In genomic region chr15:73696641-73697001, GRCh38 we compare ENCODE assay signal across 10 cellular contexts. TPM values are rescaled to one million over a fixed set of nuclear protein-coding genes. Genes with fewer than 3 reads are reported as not detected.
A peak's percentile ranks its signal among the peaks of the same experiment; 100 is the strongest.
DNase-seq lines count a peak whose midpoint lies in the region; ATAC-seq and TF ChIP-seq lines count a peak whose summit lies in the region.
"Had no signal": no experiment of that assay in that cellular context is flagged by ENCODE, and none has a peak within 500 bp of the region (broad histone marks: within the 10 kb centered on the region; RNA-seq: fewer than 3 reads in every experiment).

No MANE protein-coding gene starts in this region.

- CTCF ChIA-PET in activated CD8-positive, alpha-beta memory T cell treated with anti-CD3 and anti-CD28 coated beads, Interleukin-2, amount 10 ng/mL, durations not matched to agents 7 days and 5 days (lab: Charles Lee) = interaction anchor here (0.7 to 12.0 kb wide), 10 partner anchors 8 to 455 kb away, joined by 3 to 233 read pairs (median 4); partner anchors contain the start of gene NPTN

- H3K36me3 Mint-ChIP-seq in activated CD8-positive, alpha-beta memory T cell treated with anti-CD3 and anti-CD28 coated beads, Interleukin-2, amount 10 ng/mL, durations not matched to agents 7 days and 5 days = no peaks in the 10 kb centered on the region
- H3K36me3 Mint-ChIP-seq in activated T-helper 1 cell treated with anti-CD3 and anti-CD28 coated beads, Interleukin-12 subunit alpha, Interleukin-12 subunit beta, Interleukin-2, Interleukin-4 antibody, amounts not matched to agents 30 ng/mL and 10 ng/mL and 1 ng/mL, durations not matched to agents 14 hours and 24 hours and 36 hours (ENCODE audit: low read depth) = peaks cover 6% of the 10 kb centered on the region
- no peaks in the 10 kb centered on the region for H3K36me3 Mint-ChIP-seq in glutamatergic neuron (ENCODE audit: unreplicated experiment)

- WGBS in spleen, 5 donors = 8 to 31% (median 14%) methylated on average over 1 of the region's 1 CpG
- 46 to 61% (median 56%) methylated on average over 1 of the region's 1 CpG for WGBS in ovary, 3 donors

- no peak overlapping the region for H3K4me3 Mint-ChIP-seq in activated CD8-positive, alpha-beta memory T cell treated with anti-CD3 and anti-CD28 coated beads, Interleukin-2, amount 10 ng/mL, durations not matched to agents 7 days and 5 days
- H3K4me3 Mint-ChIP-seq in activated T-helper 1 cell treated with anti-CD3 and anti-CD28 coated beads, Interleukin-12 subunit alpha, Interleukin-12 subunit beta, Interleukin-2, Interleukin-4 antibody, amounts not matched to agents 30 ng/mL and 10 ng/mL and 1 ng/mL, durations not matched to agents 14 hours and 24 hours and 36 hours = peak overlapping the region; percentile 45
- H3K4me3 Mint-ChIP-seq in glutamatergic neuron (ENCODE audit: unreplicated experiment) = peak overlapping the region; percentile 10

- H3K4me3 ChIP-seq in spleen (no peak overlapping the region), uterus (no peak overlapping the region), ovary (no peak overlapping the region)
- H3K4me3 ChIP-seq: heart left ventricle had no signal

- DNase-seq in activated CD8-positive, alpha-beta memory T cell treated with anti-CD3 and anti-CD28 coated beads, Interleukin-2, amount 10 ng/mL, durations not matched to agents 7 days and 5 days = no peak
- no peak for DNase-seq in activated CD8-positive, alpha-beta memory T cell treated with anti-CD3 and anti-CD28 coated beads for 24 hours
- no peak for DNase-seq in activated T-helper 1 cell treated with anti-CD3 and anti-CD28 coated beads, Interleukin-12 subunit alpha, Interleukin-12 subunit beta, Interleukin-2, Interleukin-4 antibody, amounts not matched to agents 30 ng/mL and 10 ng/mL and 1 ng/mL, durations not matched to agents 14 hours and 24 hours and 36 hours (ENCODE audit: low spot score)
- DNase-seq in glutamatergic neuron (no peak), spleen (no peak), hippocampal formation (lab: John Stamatoyannopoulos, UW) (no peak), uterus (no peak), ovary (no peak)

- H3K27me3 Mint-ChIP-seq in activated CD8-positive, alpha-beta memory T cell treated with anti-CD3 and anti-CD28 coated beads, Interleukin-2, amount 10 ng/mL, durations not matched to agents 7 days and 5 days = peaks cover 69% of the 10 kb centered on the region
- peaks cover 56% of the 10 kb centered on the region for H3K27me3 Mint-ChIP-seq in activated T-helper 1 cell treated with anti-CD3 and anti-CD28 coated beads, Interleukin-12 subunit alpha, Interleukin-12 subunit beta, Interleukin-2, Interleukin-4 antibody, amounts not matched to agents 30 ng/mL and 10 ng/mL and 1 ng/mL, durations not matched to agents 14 hours and 24 hours and 36 hours (ENCODE audit: insufficient read depth)
- peaks cover 7% of the 10 kb centered on the region for H3K27me3 Mint-ChIP-seq in glutamatergic neuron (ENCODE audit: unreplicated experiment)

- no peaks in the 10 kb centered on the region for H3K9me3 Mint-ChIP-seq in activated CD8-positive, alpha-beta memory T cell treated with anti-CD3 and anti-CD28 coated beads, Interleukin-2, amount 10 ng/mL, durations not matched to agents 7 days and 5 days (ENCODE audit: low read depth)
- H3K9me3 Mint-ChIP-seq in activated T-helper 1 cell treated with anti-CD3 and anti-CD28 coated beads, Interleukin-12 subunit alpha, Interleukin-12 subunit beta, Interleukin-2, Interleukin-4 antibody, amounts not matched to agents 30 ng/mL and 10 ng/mL and 1 ng/mL, durations not matched to agents 14 hours and 24 hours and 36 hours = no peaks in the 10 kb centered on the region
- H3K9me3 Mint-ChIP-seq in glutamatergic neuron (ENCODE audit: unreplicated experiment) = peaks cover 3% of the 10 kb centered on the region

- peak overlapping the region; percentile 38 for H3K27ac Mint-ChIP-seq in activated CD8-positive, alpha-beta memory T cell treated with anti-CD3 and anti-CD28 coated beads, Interleukin-2, amount 10 ng/mL, durations not matched to agents 7 days and 5 days
- peak overlapping the region; percentile 64 for H3K27ac Mint-ChIP-seq in activated T-helper 1 cell treated with anti-CD3 and anti-CD28 coated beads, Interleukin-12 subunit alpha, Interleukin-12 subunit beta, Interleukin-2, Interleukin-4 antibody, amounts not matched to agents 30 ng/mL and 10 ng/mL and 1 ng/mL, durations not matched to agents 14 hours and 24 hours and 36 hours
- peak overlapping the region; percentile 88 for H3K27ac Mint-ChIP-seq in glutamatergic neuron (ENCODE audit: unreplicated experiment)

- TF ChIP-seq CTCF in glutamatergic neuron (IDR thresholded peaks at IDR 0.05; ENCODE audit: partially characterized antibody, unreplicated experiment) = no peak
- no peak for TF ChIP-seq CTCF in spleen (IDR thresholded peaks at IDR 0.05 in 8 of 11, conservative IDR thresholded peaks at IDR 0.05 in 3 of 11)
- TF ChIP-seq CTCF in uterus (IDR thresholded peaks at IDR 0.05) = no peak
- TF ChIP-seq CTCF in ovary (IDR thresholded peaks at IDR 0.05) = no peak

- H3K9me3 ChIP-seq in spleen (no peaks in the 10 kb centered on the region), uterus (no peaks in the 10 kb centered on the region), ovary (no peaks in the 10 kb centered on the region)
- H3K9me3 ChIP-seq: heart left ventricle had no signal

- H3K36me3 ChIP-seq in spleen = peaks cover 0 to 4% (median 0%) of the 10 kb centered on the region in 6 donors
- H3K36me3 ChIP-seq in uterus = no peaks in the 10 kb centered on the region
- no peaks in the 10 kb centered on the region for H3K36me3 ChIP-seq in ovary

- H3K4me1 Mint-ChIP-seq in activated CD8-positive, alpha-beta memory T cell treated with anti-CD3 and anti-CD28 coated beads, Interleukin-2, amount 10 ng/mL, durations not matched to agents 7 days and 5 days = peaks cover 48% of the 10 kb centered on the region
- peaks cover 45% of the 10 kb centered on the region for H3K4me1 Mint-ChIP-seq in activated T-helper 1 cell treated with anti-CD3 and anti-CD28 coated beads, Interleukin-12 subunit alpha, Interleukin-12 subunit beta, Interleukin-2, Interleukin-4 antibody, amounts not matched to agents 30 ng/mL and 10 ng/mL and 1 ng/mL, durations not matched to agents 14 hours and 24 hours and 36 hours (ENCODE audit: low read depth)
- peaks cover 61% of the 10 kb centered on the region for H3K4me1 Mint-ChIP-seq in glutamatergic neuron (ENCODE audit: low read depth, unreplicated experiment)

- no peak for TF ChIP-seq EP300 in ovary (IDR thresholded peaks at IDR 0.05)

- TF ChIP-seq POLR2A in spleen (IDR thresholded peaks at IDR 0.05) (no peak), uterus (IDR thresholded peaks at IDR 0.05) (no peak), ovary (IDR thresholded peaks at IDR 0.05) (no peak)

- no peak for ATAC-seq in activated CD8-positive, alpha-beta memory T cell treated with anti-CD3 and anti-CD28 coated beads, Interleukin-2, amount 10 ng/mL, durations not matched to agents 7 days and 5 days

- H3K27ac ChIP-seq in spleen = peak overlapping the region in 6 of 8 donors; percentile 20 to 67 (median 43)
- H3K27ac ChIP-seq in uterus = no peak overlapping the region
- peak overlapping the region in 1 of 2 donors; percentile 16 for H3K27ac ChIP-seq in ovary

- intact Hi-C loops in activated T-helper 1 cell treated with anti-CD3 and anti-CD28 coated beads, Interleukin-12 subunit alpha, Interleukin-12 subunit beta, Interleukin-2, Interleukin-4 antibody, amounts not matched to agents 30 ng/mL and 10 ng/mL and 1 ng/mL, durations not matched to agents 14 hours and 24 hours and 36 hours (cut with micrococcal nuclease) = loop anchor here (1.0 kb wide), 1 partner anchor 13 kb away; no protein-coding TSS in a partner anchor
- intact Hi-C loops in spleen (cut with DNase I; ENCODE audit: low total_unique reads) (no loop called here), uterus (cut with DNase I; ENCODE audit: low total_unique reads) (loop anchor here (10.0 kb wide), 1 partner anchor 62 kb away; the partner anchor contains the start of gene NPTN), ovary (cut with DNase I) (loop anchor here in 3 of 4 donors (5.0 to 10.0 kb wide), 3 partner anchors 54 to 134 kb away; no protein-coding TSS in a partner anchor)

- H3K4me1 ChIP-seq in spleen (peaks cover 18 to 57% (median 38%) of the 10 kb centered on the region in 6 donors), uterus (peaks cover 0 to 10% of the 10 kb centered on the region in 2 donors), ovary (ENCODE audit: insufficient read depth) (peaks cover 4% of the 10 kb centered on the region)

- H3K27me3 ChIP-seq in spleen (replicated peaks in 1 of 7) = peaks cover 0 to 54% (median 0%) of the 10 kb centered on the region in 7 donors
- H3K27me3 ChIP-seq in uterus = no peaks in the 10 kb centered on the region
- H3K27me3 ChIP-seq in ovary = no peaks in the 10 kb centered on the region

RNA-seq across cellular contexts. Expression of gene CD276, which starts 12.4 kb away (rescaled TPM):
- total RNA-seq in activated CD8-positive, alpha-beta memory T cell treated with anti-CD3 and anti-CD28 coated beads, Interleukin-2, amount 10 ng/mL, durations not matched to agents 7 days and 5 days = 1 to 10 TPM in 1 of 2 experiments, not detected in 1; 3.7 TPM
- total RNA-seq in activated T-helper 1 cell treated with anti-CD3 and anti-CD28 coated beads, Interleukin-12 subunit alpha, Interleukin-12 subunit beta, Interleukin-2, Interleukin-4 antibody, amounts not matched to agents 30 ng/mL and 10 ng/mL and 1 ng/mL, durations not matched to agents 14 hours and 24 hours and 36 hours = 29.0 and 29.2 TPM in 2 replicates
- total RNA-seq in glutamatergic neuron (ENCODE audit: unreplicated experiment) (192 TPM), spleen (10 to 100 TPM; 17.8 to 95.6 (median 34.9) TPM), uterus (10 to 100 TPM; 11.5 to 85.7 (median 30.0) TPM), ovary (10 to 100 TPM; 22.5 to 66.5 (median 53.7) TPM)
- polyA plus RNA-seq in spleen (10 to 100 TPM in 2 of 3 donors, 1 to 10 TPM in 1; 9.8 to 19.7 (median 17.2) TPM), ovary (10 to 100 TPM; 38.7 to 69.2 TPM)

RNA-seq across cellular contexts. Expression of gene INSYN1, which starts 56.5 kb away (rescaled TPM):
- not detected for total RNA-seq in activated CD8-positive, alpha-beta memory T cell treated with anti-CD3 and anti-CD28 coated beads, Interleukin-2, amount 10 ng/mL, durations not matched to agents 7 days and 5 days
- total RNA-seq in activated T-helper 1 cell treated with anti-CD3 and anti-CD28 coated beads, Interleukin-12 subunit alpha, Interleukin-12 subunit beta, Interleukin-2, Interleukin-4 antibody, amounts not matched to agents 30 ng/mL and 10 ng/mL and 1 ng/mL, durations not matched to agents 14 hours and 24 hours and 36 hours = not detected in 2 replicates
- 86.6 TPM for total RNA-seq in glutamatergic neuron (ENCODE audit: unreplicated experiment)
- 1 to 10 TPM in 3 of 7 donors, under 1 TPM in 3, not detected in 1; 0.51 to 2.8 (median 0.88) TPM for total RNA-seq in spleen
- polyA plus RNA-seq in spleen = 1 to 10 TPM in 1 of 3 donors, under 1 TPM in 2; 0.11 to 1.2 (median 0.35) TPM
- 10 to 100 TPM in 2 of 4 donors, 1 to 10 TPM in 1, under 1 TPM in 1; 0.77 to 13.5 (median 6.9) TPM for total RNA-seq in uterus
- total RNA-seq in ovary = 10 to 100 TPM in 6 of 7 donors, 1 to 10 TPM in 1; 4.9 to 86.3 (median 32.6) TPM
- polyA plus RNA-seq in ovary = 10 to 100 TPM in 1 of 2 donors, under 1 TPM in 1; 0.43 to 11.9 TPM
- total RNA-seq: activated CD8-positive, alpha-beta memory T cell treated with anti-CD3 and anti-CD28 coated beads for 36 hours had no signal

Comparison
In these comparisons a context has a peak if more than half of its experiments do, and no peak if none do; other contexts are left out.
1. H3K27ac Mint-ChIP-seq: peak in every context shown above with its lines; median percentile 88 in glutamatergic neuron; 64 in activated T-helper 1 cell treated with anti-CD3 and anti-CD28 coated beads, Interleukin-12 subunit alpha, Interleukin-12 subunit beta, Interleukin-2, Interleukin-4 antibody, amounts not matched to agents 30 ng/mL and 10 ng/mL and 1 ng/mL, durations not matched to agents 14 hours and 24 hours and 36 hours; 38 in activated CD8-positive, alpha-beta memory T cell treated with anti-CD3 and anti-CD28 coated beads, Interleukin-2, amount 10 ng/mL, durations not matched to agents 7 days and 5 days.
2. H3K27ac ChIP-seq: peak in spleen (6 of 8); none in uterus (0 of 2).